Comparison of ENCODE assay signal across 9 cellular contexts in the genomic region with DNA sequence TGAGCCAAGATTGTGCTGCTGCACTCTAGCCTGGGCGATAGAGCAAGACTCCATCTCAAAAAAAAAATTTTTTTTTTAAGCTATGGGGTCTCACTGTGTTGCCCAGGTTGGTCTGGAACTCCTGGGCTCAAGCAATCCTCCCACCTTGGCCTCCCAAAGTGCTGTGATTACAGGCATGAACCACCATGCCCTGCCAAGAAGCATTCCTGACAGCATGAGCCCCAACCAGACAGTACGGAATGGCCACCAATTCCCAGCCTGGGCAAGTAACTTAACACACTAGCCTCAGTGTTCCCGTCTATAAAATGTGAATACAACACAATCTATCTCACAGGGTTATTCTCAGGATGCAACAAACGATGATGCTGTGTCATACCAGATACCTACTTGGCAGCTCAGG. TPM values are rescaled to one million over a fixed set of nuclear protein-coding genes. Genes with fewer than 3 reads are reported as not detected.
A peak's percentile ranks its signal among the peaks of the same experiment; 100 is the strongest.
DNase-seq lines count a peak whose midpoint lies in the region; ATAC-seq, FAIRE-seq and TF ChIP-seq lines count a peak whose summit lies in the region.
"Had no signal": no experiment of that assay in that cellular context is flagged by ENCODE, and none has a peak within 500 bp of the region (broad histone marks: within the 10 kb centered on the region; RNA-seq: fewer than 3 reads in every experiment).

No MANE protein-coding gene starts in this region.

- H3K4me1 ChIP-seq in iPS-20b (ENCODE audit: insufficient read depth, low read length) (peaks cover 32% of the 10 kb centered on the region), thymus (ENCODE audit: control insufficient read depth, insufficient read depth, low read length) (peaks cover 44% of the 10 kb centered on the region)

- no peaks in the 10 kb centered on the region for H3K27me3 Mint-ChIP-seq in activated naive CD4-positive, alpha-beta T cell treated with anti-CD3 and anti-CD28 coated beads for 36 hours (ENCODE audit: low read depth)
- H3K27me3 Mint-ChIP-seq in activated T-helper 17 cell treated with anti-CD3 and anti-CD28 coated beads, Interleukin-2, amount 50 U/mL, for 72 hours, result no peaks in the 10 kb centered on the region

- 0 out of 2 replicates have a peak, but pooled peaks cover 9% of the 10 kb centered on the region for H3K27me3 ChIP-seq in iPS-20b (ENCODE audit: insufficient read depth, low read length)
- no peaks in the 10 kb centered on the region for H3K27me3 ChIP-seq in thymus (ENCODE audit: control insufficient read depth, insufficient read depth)

- H3K4me3 ChIP-seq in iPS-20b (ENCODE audit: low read length), result peak overlapping the region; percentile 98
- peak overlapping the region; percentile 86 for H3K4me3 ChIP-seq in thymus (ENCODE audit: low read length)

- peaks cover 15% of the 10 kb centered on the region for H3K36me3 Mint-ChIP-seq in activated naive CD4-positive, alpha-beta T cell treated with anti-CD3 and anti-CD28 coated beads for 36 hours (ENCODE audit: low read depth)
- H3K36me3 Mint-ChIP-seq in activated T-helper 17 cell treated with anti-CD3 and anti-CD28 coated beads, Interleukin-2, amount 50 U/mL, for 72 hours (ENCODE audit: low read depth), result peaks cover 21% of the 10 kb centered on the region

- whole genome bisulfite sequencing in thymus, result 80% methylated on average over 4 of the region's 4 CpGs

- peak overlapping the region; percentile 99; the same call in 1 of the 2 replicates for H3K9ac ChIP-seq in iPS-20b (ENCODE audit: low read depth, low read length)

- peaks cover 17% of the 10 kb centered on the region; the same call in 1 of the 2 replicates for H3K36me3 ChIP-seq in iPS-20b (ENCODE audit: insufficient read depth, low read depth, low read length)
- H3K36me3 ChIP-seq in thymus (ENCODE audit: control insufficient read depth, insufficient read depth), result no peaks in the 10 kb centered on the region

- H3K4me3 Mint-ChIP-seq in activated naive CD4-positive, alpha-beta T cell treated with anti-CD3 and anti-CD28 coated beads for 36 hours, result peak overlapping the region; percentile 91
- H3K4me3 Mint-ChIP-seq in activated T-helper 17 cell treated with anti-CD3 and anti-CD28 coated beads, Interleukin-2, amount 50 U/mL, for 72 hours, result peak overlapping the region; percentile 90

- no peaks in the 10 kb centered on the region for H3K9me3 Mint-ChIP-seq in activated naive CD4-positive, alpha-beta T cell treated with anti-CD3 and anti-CD28 coated beads for 36 hours
- no peaks in the 10 kb centered on the region for H3K9me3 Mint-ChIP-seq in activated T-helper 17 cell treated with anti-CD3 and anti-CD28 coated beads, Interleukin-2, amount 50 U/mL, for 72 hours

- H3K4me1 Mint-ChIP-seq in activated naive CD4-positive, alpha-beta T cell treated with anti-CD3 and anti-CD28 coated beads for 36 hours (ENCODE audit: low read depth), result peaks cover 49% of the 10 kb centered on the region
- H3K4me1 Mint-ChIP-seq in activated T-helper 17 cell treated with anti-CD3 and anti-CD28 coated beads, Interleukin-2, amount 50 U/mL, for 72 hours, result peaks cover 13% of the 10 kb centered on the region

- CTCF ChIA-PET in activated naive CD4-positive, alpha-beta T cell treated with anti-CD3 and anti-CD28 coated beads for 36 hours (lab: Charles Lee), result interaction anchor here (0.7 to 1.2 kb wide), 3 partner anchors 33 to 445 kb away, joined by 3 to 4 read pairs (median 3); no protein-coding TSS in a partner anchor

- no peak for DNase-seq in activated naive CD4-positive, alpha-beta T cell treated with anti-CD3 and anti-CD28 coated beads for 36 hours
- no peak for DNase-seq in activated naive CD4-positive, alpha-beta T cell treated with anti-CD3 and anti-CD28 coated beads, Interleukin-2, amount 50 U/mL, for 16 hours
- DNase-seq in H54 (ENCODE audit: insufficient read length, low spot score) (no peak), GF-D8 (lab: John Stamatoyannopoulos, UW) (no peak)
- DNase-seq: DMS153 had no signal

- intact Hi-C loops in activated naive CD4-positive, alpha-beta T cell treated with anti-CD3 and anti-CD28 coated beads for 36 hours (cut with micrococcal nuclease), result loop anchor here (2.0 kb wide), 2 partner anchors 33 to 91 kb away; no protein-coding TSS in a partner anchor

- H3K27ac Mint-ChIP-seq in activated naive CD4-positive, alpha-beta T cell treated with anti-CD3 and anti-CD28 coated beads for 36 hours, result no peak overlapping the region
- peak overlapping the region; percentile 89 for H3K27ac Mint-ChIP-seq in activated T-helper 17 cell treated with anti-CD3 and anti-CD28 coated beads, Interleukin-2, amount 50 U/mL, for 72 hours

- ATAC-seq in activated T-helper 17 cell treated with anti-CD3 and anti-CD28 coated beads, Interleukin-2, amount 50 U/mL, for 72 hours (replicated peaks), result no peak
- ATAC-seq in HG03097 (IDR thresholded peaks at IDR 0.05; ENCODE audit: low FRiP score, unreplicated experiment), result no peak

- FAIRE-seq in H54 (lab: Jason Lieb, UNC), result no peak

- H3K9me3 ChIP-seq in iPS-20b (ENCODE audit: insufficient read depth, low read depth, low read length) (no peaks in the 10 kb centered on the region), thymus (ENCODE audit: control insufficient read depth) (no peaks in the 10 kb centered on the region)

- H3K27ac ChIP-seq in iPS-20b (ENCODE audit: low read length) (no peak overlapping the region), thymus (ENCODE audit: low read depth) (no peak overlapping the region)

- TF ChIP-seq POLR2A in H54 (IDR thresholded peaks at IDR 0.05; ENCODE audit: low read depth, low read length), result no peak

RNA-seq across cellular contexts. Expression of gene TKT, which starts 2.1 kb away (rescaled TPM):
- 100 to 1,000 TPM; 316 to 322 TPM for total RNA-seq in activated naive CD4-positive, alpha-beta T cell treated with anti-CD3 and anti-CD28 coated beads for 36 hours
- 100 to 1,000 TPM; 150 to 296 TPM for total RNA-seq in activated T-helper 17 cell treated with anti-CD3 and anti-CD28 coated beads, Interleukin-2, amount 50 U/mL, for 72 hours
- polyA plus RNA-seq in thymus, result 90.6 TPM
